In the genomic region with DNA sequence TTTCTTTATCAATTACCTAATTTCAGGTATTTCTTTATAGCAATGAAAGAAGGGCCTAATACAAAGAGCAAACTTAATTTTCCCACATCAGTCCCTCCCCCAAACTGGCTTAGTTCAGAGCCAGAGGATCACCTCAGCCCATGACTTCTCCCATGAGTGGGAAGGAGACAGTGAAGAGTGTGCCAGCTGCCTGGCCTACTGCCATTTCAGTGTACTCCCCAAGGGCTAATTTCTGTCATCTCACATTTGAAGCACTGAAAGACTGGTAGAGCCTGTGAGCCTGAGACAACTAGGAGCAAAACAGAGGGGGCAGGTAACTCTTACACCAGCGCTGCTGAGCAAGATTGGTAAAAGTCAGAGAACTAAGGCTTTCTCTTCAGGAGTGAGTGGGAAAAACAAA, we compare ENCODE assay signal across 15 cellular contexts.
"Had no signal": no experiment of that assay in that cellular context is flagged by ENCODE, and none has a peak within 500 bp of the region (broad histone marks: within the 10 kb centered on the region; RNA-seq: fewer than 3 reads in every experiment).

No MANE protein-coding gene starts in this region.

- ATAC-seq: body of pancreas; left colon; natural killer cell treated with Interleukin-12 subunit alpha and Interleukin-12 subunit beta and Interleukin-15 and Interleukin-18, amount 100 ng/mL, for 72 hours; stimulated activated naive CD8-positive, alpha-beta T cell treated with anti-CD3 and anti-CD28 coated beads, Interleukin-15, amount 100 ng/mL, for 72 hours had no signal

- H3K4me3 Mint-ChIP-seq: activated naive CD8-positive, alpha-beta T cell treated with anti-CD3 and anti-CD28 coated beads for 36 hours; natural killer cell treated with Interleukin-12 subunit alpha and Interleukin-12 subunit beta and Interleukin-15 and Interleukin-18, amount 100 ng/mL, for 72 hours; stimulated activated naive CD8-positive, alpha-beta T cell treated with anti-CD3 and anti-CD28 coated beads, Interleukin-15, amount 100 ng/mL, for 72 hours had no signal

- H3K27ac ChIP-seq: body of pancreas, parathyroid adenoma, suprapubic skin had no signal

- H3K9me3 ChIP-seq: suprapubic skin had no signal

- H3K27ac Mint-ChIP-seq: natural killer cell treated with Interleukin-12 subunit alpha and Interleukin-12 subunit beta and Interleukin-15 and Interleukin-18, amount 100 ng/mL, for 72 hours; stimulated activated naive CD8-positive, alpha-beta T cell treated with anti-CD3 and anti-CD28 coated beads, Interleukin-15, amount 100 ng/mL, for 72 hours had no signal

- H3K4me1 ChIP-seq: body of pancreas, parathyroid adenoma had no signal

- H3K27me3 ChIP-seq: body of pancreas, suprapubic skin had no signal

- H3K27me3 Mint-ChIP-seq: activated naive CD8-positive, alpha-beta T cell treated with anti-CD3 and anti-CD28 coated beads for 36 hours; natural killer cell treated with Interleukin-12 subunit alpha and Interleukin-12 subunit beta and Interleukin-15 and Interleukin-18, amount 100 ng/mL, for 72 hours; stimulated activated naive CD8-positive, alpha-beta T cell treated with anti-CD3 and anti-CD28 coated beads, Interleukin-15, amount 100 ng/mL, for 72 hours had no signal

- DNase-seq: activated CD4-positive, alpha-beta T cell treated with anti-CD3 and anti-CD28 coated beads, Interleukin-2, amount 50 U/mL, for 4 hours; activated gamma-delta T cell treated with Interleukin-2 at 50 U/mL for 16 hours; activated naive CD8-positive, alpha-beta T cell treated with anti-CD3 and anti-CD28 coated beads for 36 hours; amygdala; body of pancreas; hippocampal formation; left colon; stimulated activated CD4-positive, alpha-beta T cell treated with anti-CD3 and anti-CD28 coated beads, Interleukin-2, amount 100 ng/mL, for 48 hours; stimulated activated naive CD8-positive, alpha-beta T cell treated with anti-CD3 and anti-CD28 coated beads, Interleukin-15, amount 100 ng/mL, for 72 hours; trophoblast cell had no signal

- H3K4me1 Mint-ChIP-seq: activated naive CD8-positive, alpha-beta T cell treated with anti-CD3 and anti-CD28 coated beads for 36 hours had no signal

- H3K4me3 ChIP-seq: body of pancreas, lung, skin epidermis, suprapubic skin had no signal
